15 cellular contexts compared by ENCODE assay signal in genomic region chr2:70463997-70464396, GRCh38.
DNase-seq lines count a peak whose midpoint lies in the region; ATAC-seq, FAIRE-seq and TF ChIP-seq lines count a peak whose summit lies in the region.
"Had no signal": no experiment of that assay in that cellular context is flagged by ENCODE, and none has a peak within 500 bp of the region (broad histone marks: within the 10 kb centered on the region; RNA-seq: fewer than 3 reads in every experiment).

No MANE protein-coding gene starts in this region.

- H3K23me2 ChIP-seq in H9 (ENCODE audit: insufficient read length, low read depth, low read length, poor library complexity, severe bottlenecking) = no peaks in the 10 kb centered on the region

- no peak overlapping the region for H4K8ac ChIP-seq in H9 (replicated peaks; ENCODE audit: insufficient read length, low read depth, low read length)

- H2BK5ac ChIP-seq in H9 (ENCODE audit: insufficient read length, low read length) = no peak overlapping the region

- no peak for TF ChIP-seq CTCF in H9 (conservative IDR thresholded peaks at IDR 0.05)
- TF ChIP-seq CTCF in pancreas (IDR thresholded peaks at IDR 0.05) = no peak
- TF ChIP-seq CTCF in GM10248 (IDR thresholded peaks at IDR 0.05; ENCODE audit: control extremely low read depth, extremely low read depth, low read depth, missing control alignments) = no peak

- POLR2A ChIA-PET in GM10248 (lab: Yijun Ruan, JAX) = no interaction called here

- no peak for FAIRE-seq in pancreas (lab: Jason Lieb, UNC)

- H2BK12ac ChIP-seq in H9 (ENCODE audit: insufficient read length, low read depth, low read length) = no peak overlapping the region

- no peak overlapping the region for H2BK120ac ChIP-seq in H9 (ENCODE audit: low read depth, low read length, poor library complexity, severe bottlenecking)

- no peak overlapping the region for H4K5ac ChIP-seq in H9 (ENCODE audit: insufficient read length, low read depth, low read length)

- no peaks in the 10 kb centered on the region for H3K9me3 Mint-ChIP-seq in activated naive CD8-positive, alpha-beta T cell treated with anti-CD3 and anti-CD28 coated beads, Interleukin-2, amount 50 U/mL, for 24 hours
- no peaks in the 10 kb centered on the region for H3K9me3 Mint-ChIP-seq in activated naive CD8-positive, alpha-beta T cell treated with anti-CD3 and anti-CD28 coated beads for 36 hours
- H3K9me3 Mint-ChIP-seq in H9 = no peaks in the 10 kb centered on the region
- H3K9me3 Mint-ChIP-seq: CD4-positive, CD25-positive, alpha-beta regulatory T cell; GM23338 had no signal

- H3K56ac ChIP-seq in H9 (ENCODE audit: insufficient read length, low read depth, low read length) = no peak overlapping the region

- H3K27ac ChIP-seq in H9 (ENCODE audit: insufficient read length, low read depth, low read length) (no peak overlapping the region), pancreas (no peak overlapping the region)
- H3K27ac ChIP-seq: BLaER1 treated with 17β-estradiol and CSF1 and Interleukin-3, amounts not matched to agents 10 nM and 100 nM had no signal

- no peak overlapping the region for H2BK15ac ChIP-seq in H9 (ENCODE audit: low read depth, low read length)

- no peak overlapping the region for H2BK20ac ChIP-seq in H9 (ENCODE audit: low read depth, low read length, poor library complexity, severe bottlenecking)

- H3K4me3 ChIP-seq in pancreas = no peak overlapping the region
- H3K4me3 ChIP-seq: BLaER1 treated with 17β-estradiol and CSF1 and Interleukin-3, amounts not matched to agents 10 nM and 100 nM; GM23338 had no signal

- CTCF ChIA-PET in GM10248 (lab: Yijun Ruan, JAX) = no interaction called here

- H3K23ac ChIP-seq in H9 (ENCODE audit: insufficient read length, low read depth, low read length) = no peak overlapping the region

- H3K4me3 Mint-ChIP-seq in activated naive CD8-positive, alpha-beta T cell treated with anti-CD3 and anti-CD28 coated beads, Interleukin-2, amount 50 U/mL, for 24 hours = no peak overlapping the region
- no peak overlapping the region for H3K4me3 Mint-ChIP-seq in activated naive CD8-positive, alpha-beta T cell treated with anti-CD3 and anti-CD28 coated beads for 36 hours
- no peak overlapping the region for H3K4me3 Mint-ChIP-seq in H9
- H3K4me3 Mint-ChIP-seq: GM23338 had no signal

- no peaks in the 10 kb centered on the region for H3K36me3 Mint-ChIP-seq in activated naive CD8-positive, alpha-beta T cell treated with anti-CD3 and anti-CD28 coated beads, Interleukin-2, amount 50 U/mL, for 24 hours (ENCODE audit: low read depth)
- H3K36me3 Mint-ChIP-seq in activated naive CD8-positive, alpha-beta T cell treated with anti-CD3 and anti-CD28 coated beads for 36 hours = no peaks in the 10 kb centered on the region
- no peaks in the 10 kb centered on the region for H3K36me3 Mint-ChIP-seq in H9 (ENCODE audit: insufficient read depth in 1 of 3, low read depth in 3 of 3)
- H3K36me3 Mint-ChIP-seq: CD4-positive, CD25-positive, alpha-beta regulatory T cell had no signal

- no peaks in the 10 kb centered on the region for H3K36me3 ChIP-seq in pancreas

- H3K4me1 ChIP-seq in H9 (ENCODE audit: insufficient read depth, low read length) = peaks cover 3% of the 10 kb centered on the region; the same call in 1 of the 2 replicates
- H3K4me1 ChIP-seq in pancreas = peaks cover 0 to 6% (median 3%) of the 10 kb centered on the region in 3 donors

- intact Hi-C loops in pancreas (cut with DNase I) = no loop called here

- no peaks in the 10 kb centered on the region for H3K79me1 ChIP-seq in H9 (ENCODE audit: insufficient read depth, low read depth, low read length, poor library complexity, severe bottlenecking)

- H3K4me1 Mint-ChIP-seq in activated naive CD8-positive, alpha-beta T cell treated with anti-CD3 and anti-CD28 coated beads, Interleukin-2, amount 50 U/mL, for 24 hours = no peaks in the 10 kb centered on the region
- H3K4me1 Mint-ChIP-seq in activated naive CD8-positive, alpha-beta T cell treated with anti-CD3 and anti-CD28 coated beads for 36 hours = no peaks in the 10 kb centered on the region
- peaks cover 30 to 34% of the 10 kb centered on the region in 2 experiments for H3K4me1 Mint-ChIP-seq in H9
- H3K4me1 Mint-ChIP-seq: CD4-positive, CD25-positive, alpha-beta regulatory T cell had no signal

- no peak overlapping the region for H3K14ac ChIP-seq in H9 (ENCODE audit: insufficient read depth, low read length)

- H3K4ac ChIP-seq in H9 (ENCODE audit: low read depth, low read length) = no peak overlapping the region

- no peaks in the 10 kb centered on the region for H3K27me3 ChIP-seq in H9 (ENCODE audit: insufficient read depth, low read length)
- H3K27me3 ChIP-seq in pancreas = no peaks in the 10 kb centered on the region
- H3K27me3 ChIP-seq: BLaER1 treated with 17β-estradiol and CSF1 and Interleukin-3, amounts not matched to agents 10 nM and 100 nM had no signal

- no peak overlapping the region for H3K4me2 ChIP-seq in H9 (ENCODE audit: insufficient read depth, insufficient read length, low read length)
- H3K4me2 ChIP-seq: BLaER1 treated with 17β-estradiol and CSF1 and Interleukin-3, amounts not matched to agents 10 nM and 100 nM; GM23338 had no signal

- H3K9me3 ChIP-seq in H9 (ENCODE audit: control insufficient read depth, low read depth, low read length) (no peaks in the 10 kb centered on the region), pancreas (no peaks in the 10 kb centered on the region)

- H3K27ac Mint-ChIP-seq in activated naive CD8-positive, alpha-beta T cell treated with anti-CD3 and anti-CD28 coated beads, Interleukin-2, amount 50 U/mL, for 24 hours = no peak overlapping the region
- no peak overlapping the region for H3K27ac Mint-ChIP-seq in activated naive CD8-positive, alpha-beta T cell treated with anti-CD3 and anti-CD28 coated beads for 36 hours
- H3K27ac Mint-ChIP-seq in H9 = no peak overlapping the region
- H3K27ac Mint-ChIP-seq: CD4-positive, CD25-positive, alpha-beta regulatory T cell; GM23338 had no signal

- peak; percentile 20 for ATAC-seq in activated naive CD8-positive, alpha-beta T cell treated with anti-CD3 and anti-CD28 coated beads, Interleukin-2, amount 50 U/mL, for 24 hours
- ATAC-seq in pancreas = peak in 3 of 4 donors; percentile 29 to 90 (median 71)
- no peak for ATAC-seq in GM21737 (IDR thresholded peaks at IDR 0.05; ENCODE audit: unreplicated experiment)
- ATAC-seq: GM23338 had no signal

- H3K27me3 Mint-ChIP-seq in activated naive CD8-positive, alpha-beta T cell treated with anti-CD3 and anti-CD28 coated beads, Interleukin-2, amount 50 U/mL, for 24 hours = no peaks in the 10 kb centered on the region
- no peaks in the 10 kb centered on the region for H3K27me3 Mint-ChIP-seq in activated naive CD8-positive, alpha-beta T cell treated with anti-CD3 and anti-CD28 coated beads for 36 hours
- no peaks in the 10 kb centered on the region for H3K27me3 Mint-ChIP-seq in H9 (ENCODE audit: low read depth)

- no peak overlapping the region for H2AFZ ChIP-seq in H9 (ENCODE audit: low read length)
- H2AFZ ChIP-seq: GM23338 had no signal

- H4K20me1 ChIP-seq in H9 (ENCODE audit: control insufficient read depth, insufficient read depth, insufficient read length) = no peaks in the 10 kb centered on the region
- H4K20me1 ChIP-seq: BLaER1 treated with 17β-estradiol and CSF1 and Interleukin-3, amounts not matched to agents 10 nM and 100 nM had no signal

- WGBS in H9 (ENCODE audit: extremely low coverage, insufficient read length, low lambda C conversion rate) = no CpG with 5 or more reads among the region's 4 CpGs
- WGBS in pancreas, 2 donors = 55 to 56% methylated on average over 4 of the region's 4 CpGs

- H3K79me2 ChIP-seq in H9 (ENCODE audit: insufficient read depth, low read length) = no peaks in the 10 kb centered on the region

- no peak overlapping the region for H3T11ph ChIP-seq in H9 (ENCODE audit: low read length)

- H2AK5ac ChIP-seq in H9 (ENCODE audit: insufficient read length, low read length) = no peak overlapping the region

- H3K9ac ChIP-seq in H9 (ENCODE audit: extremely low read depth, insufficient read length, low read length) = no peak overlapping the region
- H3K9ac ChIP-seq: BLaER1 treated with 17β-estradiol and CSF1 and Interleukin-3, amounts not matched to agents 10 nM and 100 nM had no signal

- no peak for DNase-seq in activated naive CD8-positive, alpha-beta T cell treated with anti-CD3 and anti-CD28 coated beads, Interleukin-2, amount 50 U/mL, for 24 hours
- no peak for DNase-seq in activated naive CD8-positive, alpha-beta T cell treated with anti-CD3 and anti-CD28 coated beads for 36 hours
- peak; percentile 6 for DNase-seq in H9
- peak in 3 of 6 donors; percentile 57 to 79 (median 66) for DNase-seq in pancreas
- no peak for DNase-seq in GM10248 (ENCODE audit: extremely low spot score)
- no peak for DNase-seq in NCI-H1092 treated with DMSO at 0.1 percent for 48 hours (lab: John Stamatoyannopoulos, UW)
- DNase-seq: ACHN; CD4-positive, CD25-positive, alpha-beta regulatory T cell; DMS 273 treated with DMSO at 0.1 percent for 48 hours; EL; GDM1; H7 had no signal

- no peak overlapping the region for H4K91ac ChIP-seq in H9 (ENCODE audit: insufficient read length, low read depth, low read length)

- no peak overlapping the region for H3K18ac ChIP-seq in H9 (ENCODE audit: insufficient read length, low read depth, low read length)
